ENCODE assay signal across 11 cellular contexts in the genomic region with DNA sequence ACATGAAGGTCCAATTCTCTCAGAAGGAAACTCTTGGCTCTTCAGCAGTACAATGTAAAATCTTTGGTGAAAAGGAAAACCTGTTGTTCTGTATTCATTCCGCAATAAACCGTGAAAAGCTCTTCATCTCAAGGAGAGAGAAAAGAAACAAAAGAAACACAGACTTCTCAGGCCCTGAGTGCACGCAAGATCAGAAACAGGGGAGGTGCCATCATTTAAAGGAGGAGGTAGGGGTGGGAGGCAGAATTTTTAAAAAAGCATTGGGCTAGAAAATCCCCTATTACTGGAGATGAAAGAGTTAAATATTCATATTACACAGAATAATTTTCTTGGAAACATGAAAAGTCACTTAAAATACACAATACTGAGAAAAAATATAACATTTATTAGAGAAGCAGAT. TPM values are rescaled to one million over a fixed set of nuclear protein-coding genes. Genes with fewer than 3 reads are reported as not detected.
DNase-seq lines count a peak whose midpoint lies in the region; ATAC-seq and TF ChIP-seq lines count a peak whose summit lies in the region.
"Had no signal": no experiment of that assay in that cellular context is flagged by ENCODE, and none has a peak within 500 bp of the region (broad histone marks: within the 10 kb centered on the region; RNA-seq: fewer than 3 reads in every experiment).

No MANE protein-coding gene starts in this region.

- H2AFZ ChIP-seq in GM23338, result no peak overlapping the region

- DNase-seq in GM23338 (ENCODE audit: low spot score), result no peak
- DNase-seq in esophagus squamous epithelium (lab: John Stamatoyannopoulos, UW), result no peak
- peak in 1 of 2 donors; percentile 35 for DNase-seq in stimulated activated naive CD8-positive, alpha-beta T cell treated with anti-CD3 and anti-CD28 coated beads, Interleukin-15, amount 100 ng/mL, for 72 hours
- no peak for DNase-seq in foreskin melanocyte
- no peak for DNase-seq in left lobe of liver (ENCODE audit: low spot score)
- DNase-seq in left lung, result no peak
- DNase-seq: DMS153, SIG-M5 had no signal

- peaks cover 45% of the 10 kb centered on the region for H3K4me1 Mint-ChIP-seq in GM23338
- peaks cover 72% of the 10 kb centered on the region for H3K4me1 Mint-ChIP-seq in T-helper 1 cell treated with Interleukin-12 subunit alpha and Interleukin-12 subunit beta and Interleukin-4 antibody, amounts not matched to agents 30 μg/mL and 1 μg/mL, for 36 hours (ENCODE audit: low read depth)
- H3K4me1 Mint-ChIP-seq in stimulated activated naive CD8-positive, alpha-beta T cell treated with anti-CD3 and anti-CD28 coated beads, Interleukin-15, amount 100 ng/mL, for 72 hours, result peaks cover 96% of the 10 kb centered on the region

- no peaks in the 10 kb centered on the region for H3K9me2 ChIP-seq in GM23338 (ENCODE audit: insufficient read depth)

- H4K20me1 ChIP-seq in GM23338 (replicated peaks; ENCODE audit: insufficient read depth), result no peaks in the 10 kb centered on the region; the same call in 1 of the 2 replicates

- peak overlapping the region; percentile 57; the same call in 1 of the 2 replicates for H3K4me3 ChIP-seq in GM23338
- H3K4me3 ChIP-seq in esophagus squamous epithelium, result no peak overlapping the region
- no peak overlapping the region for H3K4me3 ChIP-seq in left lung
- H3K4me3 ChIP-seq: right atrium auricular region had no signal

- H3K4me3 Mint-ChIP-seq in GM23338, result no peak overlapping the region
- peak overlapping the region; percentile 81 for H3K4me3 Mint-ChIP-seq in T-helper 1 cell treated with Interleukin-12 subunit alpha and Interleukin-12 subunit beta and Interleukin-4 antibody, amounts not matched to agents 30 μg/mL and 1 μg/mL, for 36 hours
- H3K4me3 Mint-ChIP-seq in stimulated activated naive CD8-positive, alpha-beta T cell treated with anti-CD3 and anti-CD28 coated beads, Interleukin-15, amount 100 ng/mL, for 72 hours, result peak overlapping the region; percentile 86 to 91

- peaks cover 27% of the 10 kb centered on the region for H3K36me3 Mint-ChIP-seq in GM23338 (ENCODE audit: low read depth)
- H3K36me3 Mint-ChIP-seq in T-helper 1 cell treated with Interleukin-12 subunit alpha and Interleukin-12 subunit beta and Interleukin-4 antibody, amounts not matched to agents 30 μg/mL and 1 μg/mL, for 36 hours (ENCODE audit: low read depth), result peaks cover 54% of the 10 kb centered on the region

- peaks cover 14% of the 10 kb centered on the region for H3K27me3 Mint-ChIP-seq in GM23338 (ENCODE audit: insufficient read depth, low read depth, poor library complexity)
- no peaks in the 10 kb centered on the region for H3K27me3 Mint-ChIP-seq in T-helper 1 cell treated with Interleukin-12 subunit alpha and Interleukin-12 subunit beta and Interleukin-4 antibody, amounts not matched to agents 30 μg/mL and 1 μg/mL, for 36 hours (ENCODE audit: low read depth)
- H3K27me3 Mint-ChIP-seq in stimulated activated naive CD8-positive, alpha-beta T cell treated with anti-CD3 and anti-CD28 coated beads, Interleukin-15, amount 100 ng/mL, for 72 hours, result no peaks in the 10 kb centered on the region

- TF ChIP-seq POLR2A in esophagus squamous epithelium (IDR thresholded peaks at IDR 0.05), result no peak

- H3K36me3 ChIP-seq in GM23338 (ENCODE audit: insufficient read depth), result no peaks in the 10 kb centered on the region; the same call in 1 of the 2 replicates
- H3K36me3 ChIP-seq in esophagus squamous epithelium, result peaks cover 0 to 49% (median 14%) of the 10 kb centered on the region in 3 donors
- H3K36me3 ChIP-seq in left lung, result peaks cover 0 to 27% of the 10 kb centered on the region in 2 donors

- H3K27ac ChIP-seq in GM23338 (ENCODE audit: low read depth), result peak overlapping the region; percentile 97; the same call in 1 of the 2 replicates
- H3K27ac ChIP-seq in esophagus squamous epithelium, result peak overlapping the region; percentile 41 to 95 (median 79)
- H3K27ac ChIP-seq in left lung, result peak overlapping the region in 1 of 2 donors; percentile 96

- 0 out of 2 replicates have a peak overlapping the region, but pooled peaks have one; percentile 24 for H3K27ac Mint-ChIP-seq in GM23338
- H3K27ac Mint-ChIP-seq in T-helper 1 cell treated with Interleukin-12 subunit alpha and Interleukin-12 subunit beta and Interleukin-4 antibody, amounts not matched to agents 30 μg/mL and 1 μg/mL, for 36 hours, result peak overlapping the region; percentile 97
- peak overlapping the region; percentile 97 to 99 for H3K27ac Mint-ChIP-seq in stimulated activated naive CD8-positive, alpha-beta T cell treated with anti-CD3 and anti-CD28 coated beads, Interleukin-15, amount 100 ng/mL, for 72 hours

- intact Hi-C loops in esophagus squamous epithelium (cut with DNase I) (no loop called here), left lung (cut with DNase I) (no loop called here)

- peaks cover 24% of the 10 kb centered on the region for H3K4me1 ChIP-seq in GM23338 (ENCODE audit: insufficient read depth)
- peaks cover 17 to 72% (median 21%) of the 10 kb centered on the region in 3 donors for H3K4me1 ChIP-seq in esophagus squamous epithelium
- H3K4me1 ChIP-seq in left lung, result peaks cover 0 to 64% of the 10 kb centered on the region in 2 donors

- H3K27me3 ChIP-seq in GM23338 (ENCODE audit: insufficient read depth) (no peaks in the 10 kb centered on the region), esophagus squamous epithelium (no peaks in the 10 kb centered on the region), left lung (no peaks in the 10 kb centered on the region)
- H3K27me3 ChIP-seq: right atrium auricular region had no signal

- no peak overlapping the region for H3K4me2 ChIP-seq in GM23338

- 68 to 78% methylated on average over 3 of the region's 3 CpGs for WGBS in esophagus squamous epithelium, 2 donors

- H3K9me3 Mint-ChIP-seq in GM23338, result no peaks in the 10 kb centered on the region
- no peaks in the 10 kb centered on the region for H3K9me3 Mint-ChIP-seq in T-helper 1 cell treated with Interleukin-12 subunit alpha and Interleukin-12 subunit beta and Interleukin-4 antibody, amounts not matched to agents 30 μg/mL and 1 μg/mL, for 36 hours
- H3K9me3 Mint-ChIP-seq in stimulated activated naive CD8-positive, alpha-beta T cell treated with anti-CD3 and anti-CD28 coated beads, Interleukin-15, amount 100 ng/mL, for 72 hours, result peaks cover 0 to 5% of the 10 kb centered on the region in 2 donors

- no peaks in the 10 kb centered on the region for H3K79me2 ChIP-seq in GM23338 (replicated peaks; ENCODE audit: insufficient read depth)

- ATAC-seq in GM23338, result no peak
- ATAC-seq in stimulated activated naive CD8-positive, alpha-beta T cell treated with anti-CD3 and anti-CD28 coated beads, Interleukin-15, amount 100 ng/mL, for 72 hours, result no peak
- ATAC-seq in HG03342 (IDR thresholded peaks at IDR 0.05; ENCODE audit: unreplicated experiment), result no peak
- no peak for ATAC-seq in left lobe of liver
- no peak for ATAC-seq in left lung

- H3K9me3 ChIP-seq in esophagus squamous epithelium (no peaks in the 10 kb centered on the region), left lung (no peaks in the 10 kb centered on the region)
- H3K9me3 ChIP-seq: right atrium auricular region had no signal

- TF ChIP-seq CTCF in GM23338 (conservative IDR thresholded peaks at IDR 0.05; ENCODE audit: low read depth in 2 of 2), result no peak
- TF ChIP-seq CTCF in esophagus squamous epithelium (IDR thresholded peaks at IDR 0.05), result no peak
- TF ChIP-seq CTCF in left lung (IDR thresholded peaks at IDR 0.05), result no peak

- peaks cover 31% of the 10 kb centered on the region; the same call in 1 of the 2 replicates for H3F3A ChIP-seq in GM23338 (replicated peaks; ENCODE audit: low read depth)

TF ChIP-seq in GM23338, 12 proteins besides CTCF, POLR2A, EP300 and RAD21 (continues in another document):
- TF ChIP-seq NANOG (IDR thresholded peaks at IDR 0.05; ENCODE audit: borderline replicate concordance), result no peak
- TF ChIP-seq JUNB (IDR thresholded peaks at IDR 0.05; ENCODE audit: unreplicated experiment), result no peak
- TF ChIP-seq, protein P1, sequence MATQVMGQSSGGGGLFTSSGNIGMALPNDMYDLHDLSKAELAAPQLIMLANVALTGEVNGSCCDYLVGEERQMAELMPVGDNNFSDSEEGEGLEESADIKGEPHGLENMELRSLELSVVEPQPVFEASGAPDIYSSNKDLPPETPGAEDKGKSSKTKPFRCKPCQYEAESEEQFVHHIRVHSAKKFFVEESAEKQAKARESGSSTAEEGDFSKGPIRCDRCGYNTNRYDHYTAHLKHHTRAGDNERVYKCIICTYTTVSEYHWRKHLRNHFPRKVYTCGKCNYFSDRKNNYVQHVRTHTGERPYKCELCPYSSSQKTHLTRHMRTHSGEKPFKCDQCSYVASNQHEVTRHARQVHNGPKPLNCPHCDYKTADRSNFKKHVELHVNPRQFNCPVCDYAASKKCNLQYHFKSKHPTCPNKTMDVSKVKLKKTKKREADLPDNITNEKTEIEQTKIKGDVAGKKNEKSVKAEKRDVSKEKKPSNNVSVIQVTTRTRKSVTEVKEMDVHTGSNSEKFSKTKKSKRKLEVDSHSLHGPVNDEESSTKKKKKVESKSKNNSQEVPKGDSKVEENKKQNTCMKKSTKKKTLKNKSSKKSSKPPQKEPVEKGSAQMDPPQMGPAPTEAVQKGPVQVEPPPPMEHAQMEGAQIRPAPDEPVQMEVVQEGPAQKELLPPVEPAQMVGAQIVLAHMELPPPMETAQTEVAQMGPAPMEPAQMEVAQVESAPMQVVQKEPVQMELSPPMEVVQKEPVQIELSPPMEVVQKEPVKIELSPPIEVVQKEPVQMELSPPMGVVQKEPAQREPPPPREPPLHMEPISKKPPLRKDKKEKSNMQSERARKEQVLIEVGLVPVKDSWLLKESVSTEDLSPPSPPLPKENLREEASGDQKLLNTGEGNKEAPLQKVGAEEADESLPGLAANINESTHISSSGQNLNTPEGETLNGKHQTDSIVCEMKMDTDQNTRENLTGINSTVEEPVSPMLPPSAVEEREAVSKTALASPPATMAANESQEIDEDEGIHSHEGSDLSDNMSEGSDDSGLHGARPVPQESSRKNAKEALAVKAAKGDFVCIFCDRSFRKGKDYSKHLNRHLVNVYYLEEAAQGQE (IDR thresholded peaks at IDR 0.05; ENCODE audit: unreplicated experiment), result no peak

RNA-seq across cellular contexts. Expression of a gene that starts 56.3 kb away (rescaled TPM):
- total RNA-seq in GM23338 (2014; rRNA removed; shearing (Covaris generic)), result 12.0 and 13.0 TPM in 2 replicates
- 9.9 and 10.4 TPM in 2 replicates for polyA plus RNA-seq in GM23338 (2016; fragmentation: Nextera tagmentation; extraction: Ambion mirVana)
- 10 to 100 TPM; 12.3 to 19.7 (median 13.6) TPM for total RNA-seq in esophagus squamous epithelium
- 16.7 TPM for total RNA-seq in left lobe of liver
- total RNA-seq in left lung, result 10 to 100 TPM; 21.0 to 22.9 TPM

RNA-seq across cellular contexts. Expression of a gene that starts 56.4 kb away (rescaled TPM):
- 34.4 and 46.1 TPM in 2 replicates for total RNA-seq in GM23338 (2014; rRNA removed; shearing (Covaris generic))
- 72.8 and 84.6 TPM in 2 replicates for polyA plus RNA-seq in GM23338 (2016; fragmentation: Nextera tagmentation; extraction: Ambion mirVana)
- 10 to 100 TPM; 31.2 to 92.3 (median 51.5) TPM for total RNA-seq in esophagus squamous epithelium
- 27.7 TPM for total RNA-seq in left lobe of liver
- 10 to 100 TPM; 30.1 to 31.8 TPM for total RNA-seq in left lung

Comparison
In these comparisons a context has a peak if more than half of its experiments do, and no peak if none do; other contexts are left out.
1. H3K27ac Mint-ChIP-seq: peak in every context shown above with its lines; median percentile 98 in stimulated activated naive CD8-positive, alpha-beta T cell treated with anti-CD3 and anti-CD28 coated beads, Interleukin-15, amount 100 ng/mL, for 72 hours; 97 in T-helper 1 cell treated with Interleukin-12 subunit alpha and Interleukin-12 subunit beta and Interleukin-4 antibody, amounts not matched to agents 30 μg/mL and 1 μg/mL, for 36 hours; 24 in GM23338.